In the genomic region with DNA sequence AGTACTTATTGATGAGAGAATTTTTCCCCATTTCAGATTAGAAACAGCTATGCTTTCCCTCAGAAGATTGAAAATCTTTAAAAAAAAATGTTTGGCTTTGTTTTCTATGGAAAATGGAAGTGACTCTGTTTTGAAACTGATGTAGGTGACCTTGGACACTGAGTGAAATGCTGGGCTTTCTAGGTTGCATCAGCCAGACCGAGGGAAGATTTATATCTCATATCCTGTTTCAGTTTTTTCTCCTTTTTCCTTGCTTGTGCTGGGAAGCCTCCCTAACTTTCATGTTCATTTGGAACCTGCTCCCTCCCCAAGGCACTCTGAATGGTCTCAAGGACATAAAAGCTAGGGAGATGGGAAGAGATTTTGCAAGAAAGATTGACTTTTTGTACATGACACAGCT, we compare ENCODE assay signal across 20 cellular contexts.
DNase-seq lines count a peak whose midpoint lies in the region; ATAC-seq and TF ChIP-seq lines count a peak whose summit lies in the region.
"Had no signal": no experiment of that assay in that cellular context is flagged by ENCODE, and none has a peak within 500 bp of the region (broad histone marks: within the 10 kb centered on the region; RNA-seq: fewer than 3 reads in every experiment).

No MANE protein-coding gene starts in this region.

- H3K27ac Mint-ChIP-seq in MCF 10A (ENCODE audit: low read depth, unreplicated experiment), result no peak overlapping the region
- no peak overlapping the region for H3K27ac Mint-ChIP-seq in CD4-positive, alpha-beta memory T cell
- H3K27ac Mint-ChIP-seq: activated naive CD4-positive, alpha-beta T cell treated with anti-CD3 and anti-CD28 coated beads, Interleukin-2, amount 10 ng/mL, durations not matched to agents 7 days and 5 days had no signal

- no peak for TF ChIP-seq POLR2A in breast epithelium (IDR thresholded peaks at IDR 0.05)

- CTCF ChIA-PET in MCF 10A (lab: Yijun Ruan, JAX), result interaction anchor here (0.5 to 0.6 kb wide), 3 partner anchors 12 to 299 kb away, joined by 3 to 4 read pairs (median 3); no protein-coding TSS in a partner anchor
- CTCF ChIA-PET in CD4-positive, alpha-beta memory T cell (lab: Charles Lee; ENCODE audit: partially characterized antibody), result no interaction called here

- H3K27ac ChIP-seq in breast epithelium (peak overlapping the region; percentile 87 to 90), aorta (ENCODE audit: low read depth in 1 of 2, low read length in 2 of 2) (no peak overlapping the region)
- H3K27ac ChIP-seq in CD4-positive, alpha-beta memory T cell (ENCODE audit: low read depth, low read length), result no peak overlapping the region
- H3K27ac ChIP-seq: A549 had no signal

- H3K4me3 Mint-ChIP-seq in MCF 10A (ENCODE audit: unreplicated experiment), result no peak overlapping the region
- H3K4me3 Mint-ChIP-seq in CD4-positive, alpha-beta memory T cell, result no peak overlapping the region
- H3K4me3 Mint-ChIP-seq: activated naive CD4-positive, alpha-beta T cell treated with anti-CD3 and anti-CD28 coated beads, Interleukin-2, amount 10 ng/mL, durations not matched to agents 7 days and 5 days had no signal

- H3K4me1 Mint-ChIP-seq in MCF 10A (ENCODE audit: insufficient read depth, unreplicated experiment), result peaks cover 20% of the 10 kb centered on the region
- H3K4me1 Mint-ChIP-seq in CD4-positive, alpha-beta memory T cell, result no peaks in the 10 kb centered on the region
- H3K4me1 Mint-ChIP-seq: activated naive CD4-positive, alpha-beta T cell treated with anti-CD3 and anti-CD28 coated beads, Interleukin-2, amount 10 ng/mL, durations not matched to agents 7 days and 5 days had no signal

- POLR2A ChIA-PET in MCF 10A (lab: Yijun Ruan, JAX), result interaction anchor here (0.6 kb wide), 1 partner anchor 136 kb away, joined by 3 read pairs; no protein-coding TSS in a partner anchor
- POLR2A ChIA-PET in CD4-positive, alpha-beta memory T cell (lab: Charles Lee; ENCODE audit: partially characterized antibody), result no interaction called here

- H3K27me3 ChIP-seq in breast epithelium, result no peaks in the 10 kb centered on the region
- H3K27me3 ChIP-seq in aorta (ENCODE audit: control insufficient read depth in 1 of 2, insufficient read depth in 2 of 2, low read length in 1 of 2), result no peaks in the 10 kb centered on the region
- no peaks in the 10 kb centered on the region for H3K27me3 ChIP-seq in CD4-positive, alpha-beta memory T cell (ENCODE audit: insufficient read depth, low read length)
- H3K27me3 ChIP-seq: heart left ventricle, MG63 had no signal

- no peak overlapping the region for H3K4me3 ChIP-seq in breast epithelium
- no peak overlapping the region for H3K4me3 ChIP-seq in cardiac fibroblast (replicated peaks in 1 of 2; ENCODE audit: low read depth in 2 of 2, low read length in 2 of 2)
- no peak overlapping the region for H3K4me3 ChIP-seq in aorta (ENCODE audit: low read length in 2 of 2)
- H3K4me3 ChIP-seq in CD4-positive, alpha-beta memory T cell (ENCODE audit: low read length in 2 of 2), result no peak overlapping the region
- H3K4me3 ChIP-seq: A549, heart left ventricle, MG63 had no signal

- H3K36me3 Mint-ChIP-seq in MCF 10A (ENCODE audit: insufficient read depth, unreplicated experiment), result peaks cover 11% of the 10 kb centered on the region
- no peaks in the 10 kb centered on the region for H3K36me3 Mint-ChIP-seq in CD4-positive, alpha-beta memory T cell
- H3K36me3 Mint-ChIP-seq: activated naive CD4-positive, alpha-beta T cell treated with anti-CD3 and anti-CD28 coated beads, Interleukin-2, amount 10 ng/mL, durations not matched to agents 7 days and 5 days had no signal

- intact Hi-C loops in breast epithelium (cut with DNase I; ENCODE audit: low total_unique reads), result no loop called here
- intact Hi-C loops in MCF 10A (cut with micrococcal nuclease), result no loop called here
- intact Hi-C loops in left colon (cut with DNase I, micrococcal nuclease), result no loop called here
- intact Hi-C loops in aorta (cut with DNase I), result loop anchor here in 1 of 2 donors (10.0 kb wide), 1 partner anchor 134 kb away; no protein-coding TSS in a partner anchor
- intact Hi-C loops in CD4-positive, alpha-beta memory T cell (cut with micrococcal nuclease), result no loop called here

- 18 to 35% methylated on average over 1 of the region's 1 CpG for WGBS in aorta, 2 donors

- DNase-seq in breast epithelium (ENCODE audit: low spot score in 2 of 2), result no peak
- no peak for DNase-seq in MCF 10A (ENCODE audit: unreplicated experiment)
- DNase-seq in cardiac fibroblast (ENCODE audit: low read depth in 2 of 2), result peak; percentile 25 to 42
- no peak for DNase-seq in left colon
- no peak for DNase-seq in aorta
- DNase-seq in GDM1 (lab: John Stamatoyannopoulos, UW), result no peak
- no peak for DNase-seq in CD4-positive, alpha-beta memory T cell
- no peak for DNase-seq in activated T-cell treated with anti-CD3 and anti-CD28 coated beads, Interleukin-2, amount 50 U/mL, for 48 hours
- DNase-seq: activated CD4-positive, CD25-positive, alpha-beta regulatory T cell treated with anti-CD3 and anti-CD28 coated beads, Interleukin-2, amount 50 U/mL, for 72 hours; activated CD8-positive, alpha-beta memory T cell treated with anti-CD3 and anti-CD28 coated beads, Interleukin-2, amount 50 U/mL, for 48 hours; activated naive CD4-positive, alpha-beta T cell treated with anti-CD3 and anti-CD28 coated beads, Interleukin-2, amount 10 ng/mL, durations not matched to agents 7 days and 5 days; caudate nucleus; COR-L47; heart left ventricle; islet precursor cell; MG63; NCI-H2081 treated with DMSO at 0.1 percent for 48 hours; NCI-H526; substantia nigra had no signal

- H3K9me3 Mint-ChIP-seq in MCF 10A (ENCODE audit: unreplicated experiment), result no peaks in the 10 kb centered on the region
- peaks cover 0 to 2% (median 0%) of the 10 kb centered on the region in 8 donors for H3K9me3 Mint-ChIP-seq in CD4-positive, alpha-beta memory T cell
- H3K9me3 Mint-ChIP-seq: activated naive CD4-positive, alpha-beta T cell treated with anti-CD3 and anti-CD28 coated beads, Interleukin-2, amount 10 ng/mL, durations not matched to agents 7 days and 5 days had no signal

- no peaks in the 10 kb centered on the region for H3K27me3 Mint-ChIP-seq in MCF 10A (ENCODE audit: insufficient read depth, unreplicated experiment)
- peaks cover 0 to 1% of the 10 kb centered on the region in 2 donors for H3K27me3 Mint-ChIP-seq in CD4-positive, alpha-beta memory T cell
- H3K27me3 Mint-ChIP-seq: activated naive CD4-positive, alpha-beta T cell treated with anti-CD3 and anti-CD28 coated beads, Interleukin-2, amount 10 ng/mL, durations not matched to agents 7 days and 5 days had no signal

- H3K9me3 ChIP-seq in breast epithelium, result no peaks in the 10 kb centered on the region
- no peaks in the 10 kb centered on the region for H3K9me3 ChIP-seq in aorta (ENCODE audit: control insufficient read depth, low read length)
- no peaks in the 10 kb centered on the region for H3K9me3 ChIP-seq in CD4-positive, alpha-beta memory T cell (ENCODE audit: control insufficient read depth in 1 of 2, low read length in 2 of 2)
- H3K9me3 ChIP-seq: A549, heart left ventricle had no signal

- H3K36me3 ChIP-seq in breast epithelium, result no peaks in the 10 kb centered on the region
- H3K36me3 ChIP-seq in aorta (ENCODE audit: control insufficient read depth in 1 of 2, insufficient read depth in 2 of 2, low read length in 1 of 2), result peaks cover 0 to 2% of the 10 kb centered on the region in 2 donors
- H3K36me3 ChIP-seq in CD4-positive, alpha-beta memory T cell (ENCODE audit: insufficient read depth, low read length), result no peaks in the 10 kb centered on the region
- H3K36me3 ChIP-seq: MG63 had no signal

- no TSS peak for BruUV-seq in MCF 10A (replicated peaks; lab: Mats Ljungman, UMichigan)

- H3K4me1 ChIP-seq in breast epithelium (peaks cover 0 to 5% of the 10 kb centered on the region in 2 donors), aorta (ENCODE audit: control insufficient read depth in 1 of 2, insufficient read depth in 2 of 2, low read length in 2 of 2) (peaks cover 0 to 2% of the 10 kb centered on the region in 2 donors)
- H3K4me1 ChIP-seq in CD4-positive, alpha-beta memory T cell (ENCODE audit: insufficient read depth, low read length), result no peaks in the 10 kb centered on the region
- H3K4me1 ChIP-seq: A549 had no signal

- TF ChIP-seq CTCF in breast epithelium (IDR thresholded peaks at IDR 0.05) (no peak), MCF 10A (IDR thresholded peaks at IDR 0.05; ENCODE audit: unreplicated experiment) (no peak), cardiac fibroblast (IDR thresholded peaks at IDR 0.05; ENCODE audit: low read depth, low read length) (no peak)

- peak; percentile 63 for ATAC-seq in left colon
- ATAC-seq in aorta (ENCODE audit: low FRiP score), result peak; percentile 36
- ATAC-seq: A549, heart left ventricle had no signal

Comparison
In these comparisons a context has a peak if more than half of its experiments do, and no peak if none do; other contexts are left out.
1. DNase-seq: peak in cardiac fibroblast (2 of 2); none in breast epithelium (0 of 2), MCF 10A (single experiment), left colon (0 of 2), aorta (0 of 2), GDM1 (single experiment), CD4-positive, alpha-beta memory T cell (0 of 5) and activated T-cell treated with anti-CD3 and anti-CD28 coated beads, Interleukin-2, amount 50 U/mL, for 48 hours (0 of 2).
2. H3K27ac ChIP-seq: peak in breast epithelium (2 of 2); none in aorta (0 of 2) and CD4-positive, alpha-beta memory T cell (single experiment).